Comparison of ENCODE assay signal across 11 cellular contexts in the genomic region with DNA sequence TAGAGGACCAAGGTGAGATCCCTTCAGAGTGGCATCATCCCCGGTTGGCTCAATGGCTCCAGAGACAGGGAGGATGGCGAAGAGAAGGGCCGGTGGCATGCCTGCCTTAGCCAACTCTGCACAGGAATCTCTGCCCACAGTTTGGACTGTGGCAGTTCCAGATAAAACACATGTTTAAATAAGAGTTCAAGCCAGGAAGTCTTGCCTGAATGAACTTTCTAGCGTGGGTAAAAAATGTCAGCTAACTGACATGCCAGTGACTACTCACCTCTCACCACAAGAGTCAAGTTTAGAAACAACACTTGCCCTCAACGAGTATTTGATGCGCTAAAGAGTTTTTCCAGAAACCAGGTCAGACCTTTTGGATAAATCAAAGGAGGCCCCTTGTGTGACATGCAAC. TPM values are rescaled to one million over a fixed set of nuclear protein-coding genes. Genes with fewer than 3 reads are reported as not detected.
DNase-seq lines count a peak whose midpoint lies in the region; ATAC-seq lines count a peak whose summit lies in the region.
"Had no signal": no experiment of that assay in that cellular context is flagged by ENCODE, and none has a peak within 500 bp of the region (broad histone marks: within the 10 kb centered on the region; RNA-seq: fewer than 3 reads in every experiment).

No MANE protein-coding gene starts in this region.

- H3K4me3 ChIP-seq in BLaER1 (no peak overlapping the region), GM23248 (no peak overlapping the region)

- 32 to 43% methylated on average over 6 of the region's 6 CpGs for WGBS in GM23248 (ENCODE audit: low coverage in 1 of 2, low lambda C conversion rate in 2 of 2, missing lambda C conversion rate in 2 of 2), 2 experiments

- ATAC-seq in effector memory CD8-positive, alpha-beta T cell (replicated peaks): no peak
- ATAC-seq in naive B cell (ENCODE audit: low read depth in 2 of 2): no peak
- no peak for ATAC-seq in esophagus mucosa

- H3K9me3 ChIP-seq in BLaER1 (0 out of 2 replicates have a peak, but pooled peaks cover 3% of the 10 kb centered on the region), GM23248 (ENCODE audit: low read depth) (no peaks in the 10 kb centered on the region)

- H3K9ac ChIP-seq in BLaER1 (peak overlapping the region; percentile 43; the same call in 1 of the 2 replicates), GM23248 (peak overlapping the region; percentile 61)

- H3K27ac ChIP-seq in BLaER1: no peak overlapping the region
- peak overlapping the region; percentile 92 for H3K27ac ChIP-seq in GM23248

- peaks cover 45 to 61% of the 10 kb centered on the region in 2 donors for H3K4me1 Mint-ChIP-seq in effector memory CD8-positive, alpha-beta T cell (ENCODE audit: low read depth in 2 of 2)
- peaks cover 66 to 92% (median 67%) of the 10 kb centered on the region in 3 donors for H3K4me1 Mint-ChIP-seq in naive B cell

- H3K27me3 Mint-ChIP-seq in effector memory CD8-positive, alpha-beta T cell: no peaks in the 10 kb centered on the region
- no peaks in the 10 kb centered on the region for H3K27me3 Mint-ChIP-seq in naive B cell

- H3K4me1 ChIP-seq in BLaER1 (peaks cover 84% of the 10 kb centered on the region), GM23248 (ENCODE audit: insufficient read depth) (peaks cover 75% of the 10 kb centered on the region)

- H3F3A ChIP-seq in GM23248 (ENCODE audit: insufficient read depth): peaks cover 65% of the 10 kb centered on the region

- in situ Hi-C loops in GM23248 (cut with MboI): no loop called here

- H3K36me3 ChIP-seq in BLaER1: no peaks in the 10 kb centered on the region; the same call in 1 of the 2 replicates
- H3K36me3 ChIP-seq in GM23248 (ENCODE audit: low read depth): no peaks in the 10 kb centered on the region

- peak overlapping the region; percentile 73 to 74 for H3K27ac Mint-ChIP-seq in effector memory CD8-positive, alpha-beta T cell
- peak overlapping the region in 2 of 6 donors; percentile 9 to 36 for H3K27ac Mint-ChIP-seq in naive B cell

- no peak overlapping the region for H3K4me3 Mint-ChIP-seq in effector memory CD8-positive, alpha-beta T cell
- H3K4me3 Mint-ChIP-seq in naive B cell: peak overlapping the region in 6 of 8 donors; percentile 46 to 96 (median 52)

- H2AFZ ChIP-seq in GM23248: no peak overlapping the region

- peaks cover 2% of the 10 kb centered on the region for H3K36me3 Mint-ChIP-seq in effector memory CD8-positive, alpha-beta T cell (ENCODE audit: insufficient read depth)
- peaks cover 0 to 8% of the 10 kb centered on the region in 2 donors for H3K36me3 Mint-ChIP-seq in naive B cell

- DNase-seq in GM23248: peak; percentile 39
- no peak for DNase-seq in effector memory CD8-positive, alpha-beta T cell
- no peak for DNase-seq in naive B cell
- DNase-seq in putamen (ENCODE audit: low spot score): no peak
- no peak for DNase-seq in superior temporal gyrus (ENCODE audit: extremely low spot score)
- DNase-seq in NCI-H748 treated with DMSO at 0.1 percent for 48 hours (lab: John Stamatoyannopoulos, UW): no peak
- DNase-seq: activated gamma-delta T cell treated with Interleukin-2 at 50 U/mL for 16 hours, Calu3, NCI-H446 treated with DMSO at 0.1 percent for 48 hours had no signal

- peak overlapping the region; percentile 97 for H3K4me2 ChIP-seq in BLaER1
- peak overlapping the region; percentile 18 for H3K4me2 ChIP-seq in GM23248 (ENCODE audit: unreplicated experiment)

- H3K79me2 ChIP-seq in GM23248 (ENCODE audit: insufficient read depth): peaks cover 52% of the 10 kb centered on the region

- no peaks in the 10 kb centered on the region for H3K27me3 ChIP-seq in BLaER1
- no peaks in the 10 kb centered on the region for H3K27me3 ChIP-seq in GM23248 (replicated peaks; ENCODE audit: insufficient read depth)

- H4K20me1 ChIP-seq in BLaER1: peaks cover 44% of the 10 kb centered on the region
- no peaks in the 10 kb centered on the region for H4K20me1 ChIP-seq in GM23248 (ENCODE audit: insufficient read depth)

- H3K9me2 ChIP-seq in GM23248 (ENCODE audit: insufficient read depth): no peaks in the 10 kb centered on the region

- H3K9me3 Mint-ChIP-seq in effector memory CD8-positive, alpha-beta T cell: no peaks in the 10 kb centered on the region
- peaks cover 0 to 3% (median 0%) of the 10 kb centered on the region in 7 donors for H3K9me3 Mint-ChIP-seq in naive B cell

RNA-seq across cellular contexts. Expression of gene NOD1, which starts 3.0 kb away (rescaled TPM):
- 8.6 and 11.1 TPM in 2 replicates for total RNA-seq in GM23248 (2014; rRNA removed; shearing (Covaris generic))
- polyA plus RNA-seq in GM23248 (2016; fragmentation: Nextera tagmentation; extraction: Ambion mirVana): 4.4 and 5.9 TPM in 2 replicates
- polyA plus RNA-seq in naive B cell (ENCODE audit: low read depth in 6 of 6): 10 to 100 TPM in 2 of 6 donors, 1 to 10 TPM in 4; 7.0 to 16.8 (median 8.6) TPM
- total RNA-seq in esophagus mucosa: 6.6 TPM

RNA-seq across cellular contexts. Expression of gene GGCT, which starts 29.0 kb away (rescaled TPM):
- total RNA-seq in GM23248 (2014; rRNA removed; shearing (Covaris generic)): 31.3 and 40.0 TPM in 2 replicates
- polyA plus RNA-seq in GM23248 (2016; fragmentation: Nextera tagmentation; extraction: Ambion mirVana): 47.9 and 48.8 TPM in 2 replicates
- 10 to 100 TPM; 12.1 to 36.0 (median 28.8) TPM for polyA plus RNA-seq in naive B cell (ENCODE audit: low read depth in 6 of 6)
- total RNA-seq in esophagus mucosa: 56.6 TPM

Comparison
In these comparisons a context has a peak if more than half of its experiments do, and no peak if none do; other contexts are left out.
1. H3K4me3 Mint-ChIP-seq: peak in naive B cell (6 of 8); none in effector memory CD8-positive, alpha-beta T cell (0 of 2).